In genomic region chr12:115966376-115966775, GRCh38 we compare ENCODE assay signal across 17 cellular contexts.
DNase-seq lines count a peak whose midpoint lies in the region; ATAC-seq lines count a peak whose summit lies in the region.
"Had no signal": no experiment of that assay in that cellular context is flagged by ENCODE, and none has a peak within 500 bp of the region (broad histone marks: within the 10 kb centered on the region; RNA-seq: fewer than 3 reads in every experiment).

No MANE protein-coding gene starts in this region.

- H3K4me1 Mint-ChIP-seq in activated T-cell treated with anti-CD3 and anti-CD28 coated beads, Interleukin-2, amount 50 U/mL, for 24 hours (ENCODE audit: low read depth) = peaks cover 13% of the 10 kb centered on the region
- peaks cover 49% of the 10 kb centered on the region for H3K4me1 Mint-ChIP-seq in T-helper 1 cell treated with Interleukin-12 subunit alpha and Interleukin-12 subunit beta and Interleukin-4 antibody, amounts not matched to agents 30 μg/mL and 1 μg/mL, for 36 hours (ENCODE audit: low read depth)
- peaks cover 16% of the 10 kb centered on the region for H3K4me1 Mint-ChIP-seq in activated naive CD8-positive, alpha-beta T cell treated with anti-CD3 and anti-CD28 coated beads for 36 hours
- H3K4me1 Mint-ChIP-seq in stimulated activated effector memory CD8-positive, alpha-beta T cell treated with anti-CD3 and anti-CD28 coated beads, Interleukin-12 subunit alpha, Interleukin-12 subunit beta, amount 100 ng/mL, for 72 hours = peaks cover 12% of the 10 kb centered on the region
- H3K4me1 Mint-ChIP-seq: GM23338 had no signal

- no peak overlapping the region for H3K4me3 Mint-ChIP-seq in activated T-cell treated with anti-CD3 and anti-CD28 coated beads, Interleukin-2, amount 50 U/mL, for 24 hours
- peak overlapping the region; percentile 12 for H3K4me3 Mint-ChIP-seq in T-helper 1 cell treated with Interleukin-12 subunit alpha and Interleukin-12 subunit beta and Interleukin-4 antibody, amounts not matched to agents 30 μg/mL and 1 μg/mL, for 36 hours
- no peak overlapping the region for H3K4me3 Mint-ChIP-seq in activated naive CD8-positive, alpha-beta T cell treated with anti-CD3 and anti-CD28 coated beads for 36 hours
- no peak overlapping the region for H3K4me3 Mint-ChIP-seq in stimulated activated effector memory CD8-positive, alpha-beta T cell treated with anti-CD3 and anti-CD28 coated beads, Interleukin-12 subunit alpha, Interleukin-12 subunit beta, amount 100 ng/mL, for 72 hours
- H3K4me3 Mint-ChIP-seq: CD8-positive, alpha-beta memory T cell; GM23338 had no signal

- no peaks in the 10 kb centered on the region for H3K9me3 Mint-ChIP-seq in activated T-cell treated with anti-CD3 and anti-CD28 coated beads, Interleukin-2, amount 50 U/mL, for 24 hours
- no peaks in the 10 kb centered on the region for H3K9me3 Mint-ChIP-seq in T-helper 1 cell treated with Interleukin-12 subunit alpha and Interleukin-12 subunit beta and Interleukin-4 antibody, amounts not matched to agents 30 μg/mL and 1 μg/mL, for 36 hours
- H3K9me3 Mint-ChIP-seq in activated naive CD8-positive, alpha-beta T cell treated with anti-CD3 and anti-CD28 coated beads for 36 hours = no peaks in the 10 kb centered on the region
- no peaks in the 10 kb centered on the region for H3K9me3 Mint-ChIP-seq in stimulated activated effector memory CD8-positive, alpha-beta T cell treated with anti-CD3 and anti-CD28 coated beads, Interleukin-12 subunit alpha, Interleukin-12 subunit beta, amount 100 ng/mL, for 72 hours
- H3K9me3 Mint-ChIP-seq: CD8-positive, alpha-beta memory T cell; GM23338 had no signal

- peak overlapping the region; percentile 50 for H3K27ac Mint-ChIP-seq in activated T-cell treated with anti-CD3 and anti-CD28 coated beads, Interleukin-2, amount 50 U/mL, for 24 hours
- peak overlapping the region; percentile 71 for H3K27ac Mint-ChIP-seq in T-helper 1 cell treated with Interleukin-12 subunit alpha and Interleukin-12 subunit beta and Interleukin-4 antibody, amounts not matched to agents 30 μg/mL and 1 μg/mL, for 36 hours
- H3K27ac Mint-ChIP-seq in activated naive CD8-positive, alpha-beta T cell treated with anti-CD3 and anti-CD28 coated beads for 36 hours = peak overlapping the region; percentile 29
- H3K27ac Mint-ChIP-seq in stimulated activated effector memory CD8-positive, alpha-beta T cell treated with anti-CD3 and anti-CD28 coated beads, Interleukin-12 subunit alpha, Interleukin-12 subunit beta, amount 100 ng/mL, for 72 hours = peak overlapping the region; percentile 89
- H3K27ac Mint-ChIP-seq: GM23338 had no signal

- no peaks in the 10 kb centered on the region for H3K27me3 Mint-ChIP-seq in activated T-cell treated with anti-CD3 and anti-CD28 coated beads, Interleukin-2, amount 50 U/mL, for 24 hours
- no peaks in the 10 kb centered on the region for H3K27me3 Mint-ChIP-seq in T-helper 1 cell treated with Interleukin-12 subunit alpha and Interleukin-12 subunit beta and Interleukin-4 antibody, amounts not matched to agents 30 μg/mL and 1 μg/mL, for 36 hours (ENCODE audit: low read depth)
- no peaks in the 10 kb centered on the region for H3K27me3 Mint-ChIP-seq in activated naive CD8-positive, alpha-beta T cell treated with anti-CD3 and anti-CD28 coated beads for 36 hours
- H3K27me3 Mint-ChIP-seq: CD8-positive, alpha-beta memory T cell had no signal

- no peak for DNase-seq in activated T-cell treated with anti-CD3 and anti-CD28 coated beads, Interleukin-2, amount 50 U/mL, for 24 hours
- DNase-seq in activated T-cell treated with anti-CD3 and anti-CD28 coated beads, Interleukin-2, amount 50 U/mL, for 48 hours = no peak
- DNase-seq in activated naive CD8-positive, alpha-beta T cell treated with anti-CD3 and anti-CD28 coated beads for 36 hours = no peak
- DNase-seq in stimulated activated effector memory CD8-positive, alpha-beta T cell treated with anti-CD3 and anti-CD28 coated beads, Interleukin-12 subunit alpha, Interleukin-12 subunit beta, amount 100 ng/mL, for 72 hours (ENCODE audit: low spot score in 2 of 2) = no peak
- no peak for DNase-seq in NCI-H510A (lab: John Stamatoyannopoulos, UW)
- no peak for DNase-seq in NCI-H748 (lab: John Stamatoyannopoulos, UW; ENCODE audit: unreplicated experiment)
- DNase-seq: CD8-positive, alpha-beta memory T cell; HCEC 1CT; NCI-H1092 treated with DMSO at 0.1 percent for 48 hours; NCI-H146; NCI-H2029 treated with DMSO at 0.1 percent for 48 hours; NCI-H2171; NCI-H69; NK-92 treated with Interleukin-12 subunit alpha and Interleukin-12 subunit beta, amount 100 ng/mL, for 24 hours; Peyer's patch had no signal

- peaks cover 84% of the 10 kb centered on the region for H3K36me3 Mint-ChIP-seq in activated T-cell treated with anti-CD3 and anti-CD28 coated beads, Interleukin-2, amount 50 U/mL, for 24 hours (ENCODE audit: low read depth)
- peaks cover 50% of the 10 kb centered on the region for H3K36me3 Mint-ChIP-seq in T-helper 1 cell treated with Interleukin-12 subunit alpha and Interleukin-12 subunit beta and Interleukin-4 antibody, amounts not matched to agents 30 μg/mL and 1 μg/mL, for 36 hours (ENCODE audit: low read depth)
- peaks cover 11% of the 10 kb centered on the region for H3K36me3 Mint-ChIP-seq in activated naive CD8-positive, alpha-beta T cell treated with anti-CD3 and anti-CD28 coated beads for 36 hours
- H3K36me3 Mint-ChIP-seq in stimulated activated effector memory CD8-positive, alpha-beta T cell treated with anti-CD3 and anti-CD28 coated beads, Interleukin-12 subunit alpha, Interleukin-12 subunit beta, amount 100 ng/mL, for 72 hours = peaks cover 95% of the 10 kb centered on the region

- no peak for ATAC-seq in stimulated activated effector memory CD8-positive, alpha-beta T cell treated with anti-CD3 and anti-CD28 coated beads, Interleukin-12 subunit alpha, Interleukin-12 subunit beta, amount 100 ng/mL, for 72 hours
- ATAC-seq: GM23338 had no signal

Comparison
In these comparisons a context has a peak if more than half of its experiments do, and no peak if none do; other contexts are left out.
1. H3K27ac Mint-ChIP-seq: peak in every context shown above with its lines; median percentile 89 in stimulated activated effector memory CD8-positive, alpha-beta T cell treated with anti-CD3 and anti-CD28 coated beads, Interleukin-12 subunit alpha, Interleukin-12 subunit beta, amount 100 ng/mL, for 72 hours; 71 in T-helper 1 cell treated with Interleukin-12 subunit alpha and Interleukin-12 subunit beta and Interleukin-4 antibody, amounts not matched to agents 30 μg/mL and 1 μg/mL, for 36 hours; 50 in activated T-cell treated with anti-CD3 and anti-CD28 coated beads, Interleukin-2, amount 50 U/mL, for 24 hours; 29 in activated naive CD8-positive, alpha-beta T cell treated with anti-CD3 and anti-CD28 coated beads for 36 hours.